1 cellular context compared by ENCODE assay signal in the genomic region with DNA sequence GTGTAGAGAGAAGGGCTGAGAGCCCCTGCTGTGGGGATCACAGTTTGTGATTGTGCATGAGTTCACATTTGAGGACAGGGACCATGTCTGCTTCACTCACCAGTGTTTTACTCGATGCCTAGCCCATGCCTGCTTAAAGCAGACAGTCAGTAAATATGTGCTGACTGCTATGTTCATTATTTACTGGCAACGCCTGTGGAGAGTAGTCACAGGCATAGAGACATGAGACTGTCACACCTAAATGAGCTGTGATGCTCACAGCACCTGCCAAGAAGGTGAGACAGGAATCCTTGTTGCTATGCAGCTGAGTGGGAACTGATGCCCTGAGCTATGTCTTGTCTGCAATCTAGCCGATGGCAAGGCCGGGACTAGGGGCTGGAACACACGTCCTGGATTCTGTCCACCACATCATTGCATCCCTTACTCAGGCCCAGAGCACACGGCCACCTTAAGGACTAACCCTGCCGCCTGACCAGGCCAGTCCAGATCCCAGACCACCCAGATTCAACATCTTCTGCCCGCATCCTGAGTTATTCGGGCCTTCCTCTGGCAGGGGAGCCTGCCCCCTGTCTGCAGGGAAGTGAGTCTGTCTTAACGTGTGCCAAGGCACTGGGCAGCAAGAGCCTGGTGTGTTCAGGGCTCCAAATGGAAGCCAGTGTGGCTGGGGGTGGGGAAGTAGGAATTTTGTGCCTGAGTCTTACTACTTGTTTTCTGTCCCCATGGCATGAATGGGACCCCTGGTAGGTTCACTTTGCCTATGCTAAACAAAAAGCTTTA.
TF ChIP-seq lines count a peak whose summit lies in the region.

No MANE protein-coding gene starts in this region.

TF ChIP-seq in HCT116, 20 proteins besides CTCF, POLR2A, EP300 and RAD21 (continued from another document):
- TF ChIP-seq, protein P1, sequence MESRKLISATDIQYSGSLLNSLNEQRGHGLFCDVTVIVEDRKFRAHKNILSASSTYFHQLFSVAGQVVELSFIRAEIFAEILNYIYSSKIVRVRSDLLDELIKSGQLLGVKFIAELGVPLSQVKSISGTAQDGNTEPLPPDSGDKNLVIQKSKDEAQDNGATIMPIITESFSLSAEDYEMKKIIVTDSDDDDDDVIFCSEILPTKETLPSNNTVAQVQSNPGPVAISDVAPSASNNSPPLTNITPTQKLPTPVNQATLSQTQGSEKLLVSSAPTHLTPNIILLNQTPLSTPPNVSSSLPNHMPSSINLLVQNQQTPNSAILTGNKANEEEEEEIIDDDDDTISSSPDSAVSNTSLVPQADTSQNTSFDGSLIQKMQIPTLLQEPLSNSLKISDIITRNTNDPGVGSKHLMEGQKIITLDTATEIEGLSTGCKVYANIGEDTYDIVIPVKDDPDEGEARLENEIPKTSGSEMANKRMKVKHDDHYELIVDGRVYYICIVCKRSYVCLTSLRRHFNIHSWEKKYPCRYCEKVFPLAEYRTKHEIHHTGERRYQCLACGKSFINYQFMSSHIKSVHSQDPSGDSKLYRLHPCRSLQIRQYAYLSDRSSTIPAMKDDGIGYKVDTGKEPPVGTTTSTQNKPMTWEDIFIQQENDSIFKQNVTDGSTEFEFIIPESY (IDR thresholded peaks at IDR 0.05; ENCODE audit: extremely low read depth, insufficient replicate concordance, low read length) = no peak
- TF ChIP-seq ZNF274 (IDR thresholded peaks at IDR 0.05; ENCODE audit: low read depth, low read length) (no peak), FOSL1 (IDR thresholded peaks at IDR 0.05; ENCODE audit: low read depth) (no peak), EGR1 (IDR thresholded peaks at IDR 0.05; ENCODE audit: low read depth) (no peak), CEBPB (IDR thresholded peaks at IDR 0.05; ENCODE audit: low read depth) (no peak)
- TF ChIP-seq, protein P2, sequence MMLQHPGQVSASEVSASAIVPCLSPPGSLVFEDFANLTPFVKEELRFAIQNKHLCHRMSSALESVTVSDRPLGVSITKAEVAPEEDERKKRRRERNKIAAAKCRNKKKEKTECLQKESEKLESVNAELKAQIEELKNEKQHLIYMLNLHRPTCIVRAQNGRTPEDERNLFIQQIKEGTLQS (IDR thresholded peaks at IDR 0.05) = no peak
